7 cellular contexts compared by ENCODE assay signal in genomic region chr3:78718707-78719106, GRCh38.
"Had no signal": no experiment of that assay in that cellular context is flagged by ENCODE, and none has a peak within 500 bp of the region (broad histone marks: within the 10 kb centered on the region; RNA-seq: fewer than 3 reads in every experiment).

No MANE protein-coding gene starts in this region.

- ATAC-seq: K562 had no signal

- H3K4me2 ChIP-seq: KMS-11 had no signal

- H3K27ac ChIP-seq: HL-60, KMS-11 had no signal

- DNase-seq: IMR-90, KBM-7, KG1 had no signal

- H3K4me3 ChIP-seq: K562 had no signal

- H3K9ac ChIP-seq: KMS-11 had no signal

- FAIRE-seq: HTR-8/SVneo, K562 had no signal
